8 cellular contexts compared by ENCODE assay signal in genomic region chr3:49703443-49703927, GRCh38. TPM values are rescaled to one million over a fixed set of nuclear protein-coding genes. Genes with fewer than 3 reads are reported as not detected.
DNase-seq lines count a peak whose midpoint lies in the region; ATAC-seq, FAIRE-seq and TF ChIP-seq lines count a peak whose summit lies in the region.

No MANE protein-coding gene starts in this region.

- H3K9me3 Mint-ChIP-seq in Caco-2 (ENCODE audit: unreplicated experiment), result no peaks in the 10 kb centered on the region
- H3K9me3 Mint-ChIP-seq in MCF 10A (ENCODE audit: unreplicated experiment), result no peaks in the 10 kb centered on the region

- BruUV-seq in Caco-2 (replicated peaks; lab: Mats Ljungman, UMichigan) (no TSS peak), MCF 10A (replicated peaks; lab: Mats Ljungman, UMichigan) (no TSS peak)

- dilution Hi-C loops in keratinocyte (cut with MboI; ENCODE audit: extremely low pct_ligation_motif_present, low sequenced_read_pairs), result no loop called here

- peak; percentile 71 to 87 for TF ChIP-seq CTCF in Caco-2 (IDR thresholded peaks at IDR 0.05; ENCODE audit: insufficient read depth in 1 of 2, low read depth in 1 of 2, low read length in 1 of 2, severe bottlenecking in 1 of 2, unreplicated experiment in 1 of 2)
- TF ChIP-seq CTCF in MCF 10A (IDR thresholded peaks at IDR 0.05; ENCODE audit: unreplicated experiment), result peak; percentile 90
- TF ChIP-seq CTCF in keratinocyte (optimal IDR thresholded peaks at IDR 0.05 in 1 of 3, IDR thresholded peaks at IDR 0.05 in 1 of 3, conservative IDR thresholded peaks at IDR 0.05 in 1 of 3; ENCODE audit: extremely low read depth in 1 of 3, insufficient read depth in 2 of 3, low read length in 3 of 3), result peak in 2 of 3 experiments; percentile 81 to 94

- H2AFZ ChIP-seq in keratinocyte (ENCODE audit: control insufficient read depth, low read length), result no peak overlapping the region

- H3K4me1 ChIP-seq in Caco-2 (no peaks in the 10 kb centered on the region), keratinocyte (ENCODE audit: control insufficient read depth, extremely low read depth, insufficient read depth, low read length) (peaks cover 4% of the 10 kb centered on the region)

- ATAC-seq in GM21526 (IDR thresholded peaks at IDR 0.05; ENCODE audit: low FRiP score, unreplicated experiment), result peak; percentile 52
- ATAC-seq in GM21423 (IDR thresholded peaks at IDR 0.05; ENCODE audit: unreplicated experiment), result no peak

- no peaks in the 10 kb centered on the region for H3K9me1 ChIP-seq in keratinocyte (ENCODE audit: control insufficient read depth, extremely low read depth, insufficient read depth, low read length)

- peaks cover 5% of the 10 kb centered on the region for H3K36me3 Mint-ChIP-seq in Caco-2 (ENCODE audit: insufficient read depth, unreplicated experiment)
- H3K36me3 Mint-ChIP-seq in MCF 10A (ENCODE audit: insufficient read depth, unreplicated experiment), result no peaks in the 10 kb centered on the region

- H3K4me2 ChIP-seq in keratinocyte (ENCODE audit: control insufficient read depth, extremely low read depth, insufficient read depth, low read depth, low read length), result no peak overlapping the region

- H3K9me3 ChIP-seq in Caco-2 (no peaks in the 10 kb centered on the region), keratinocyte (ENCODE audit: control insufficient read depth, low read depth, low read length) (no peaks in the 10 kb centered on the region)

- intact Hi-C loops in Caco-2 (cut with micrococcal nuclease; ENCODE audit: unreplicated experiment) (loop anchor here (1.0 to 5.0 kb wide), 2 partner anchors 136 to 204 kb away; no protein-coding TSS in a partner anchor), MCF 10A (cut with micrococcal nuclease) (loop anchor here (1.0 kb wide), 2 partner anchors 136 to 203 kb away; no protein-coding TSS in a partner anchor)

- CTCF ChIA-PET in Caco-2 (lab: Charles Lee) (interaction anchor here (0.6 to 1.1 kb wide), 3 partner anchors 9 to 164 kb away, joined by 3 to 4 read pairs (median 3); no protein-coding TSS in a partner anchor), MCF 10A (lab: Yijun Ruan, JAX) (interaction anchor here (0.6 to 1.1 kb wide), 6 partner anchors 8 to 203 kb away, joined by 3 to 5 read pairs (median 3); no protein-coding TSS in a partner anchor)

- H3K36me3 ChIP-seq in Caco-2 (ENCODE audit: control insufficient read depth, insufficient read depth, low read length) (no peaks in the 10 kb centered on the region; the same call in 1 of the 2 replicates), keratinocyte (ENCODE audit: control insufficient read depth in 2 of 2, extremely low read depth in 1 of 2, insufficient read depth in 2 of 2, low read length in 2 of 2) (peaks cover 29 to 35% of the 10 kb centered on the region in 2 experiments)

- no peaks in the 10 kb centered on the region for H4K20me1 ChIP-seq in keratinocyte (ENCODE audit: control insufficient read depth, extremely low read depth, insufficient read depth, low read length)

- H3K27me3 ChIP-seq in Caco-2 (replicated peaks; ENCODE audit: control insufficient read depth, insufficient read depth, low read length) (no peaks in the 10 kb centered on the region), keratinocyte (ENCODE audit: control insufficient read depth, extremely low read depth, insufficient read depth, low read length) (no peaks in the 10 kb centered on the region)

- no peak overlapping the region for H3K4me3 ChIP-seq in Caco-2 (ENCODE audit: low read depth, low read length)
- H3K4me3 ChIP-seq in keratinocyte (ENCODE audit: control insufficient read depth in 2 of 3, extremely low read depth in 1 of 3, insufficient read depth in 2 of 3, low read depth in 1 of 3, low read length in 3 of 3), result no peak overlapping the region

- H3K27ac Mint-ChIP-seq in Caco-2 (ENCODE audit: unreplicated experiment) (no peak overlapping the region), MCF 10A (ENCODE audit: low read depth, unreplicated experiment) (no peak overlapping the region)

- no peak overlapping the region for H3K27ac ChIP-seq in keratinocyte (ENCODE audit: control insufficient read depth, insufficient read depth, low read length)

- H3K79me2 ChIP-seq in keratinocyte (ENCODE audit: control insufficient read depth, insufficient read depth, low read length), result no peaks in the 10 kb centered on the region

- no peak overlapping the region for H3K4me3 Mint-ChIP-seq in Caco-2 (ENCODE audit: unreplicated experiment)
- no peak overlapping the region for H3K4me3 Mint-ChIP-seq in MCF 10A (ENCODE audit: unreplicated experiment)

- DNase-seq in Caco-2 (peak; percentile 67 to 72), NCI-H128 (lab: John Stamatoyannopoulos, UW; ENCODE audit: unreplicated experiment) (peak; percentile 30), UCSD-AML1 (lab: John Stamatoyannopoulos, UW; ENCODE audit: unreplicated experiment) (peak; percentile 59), MCF 10A (ENCODE audit: unreplicated experiment) (peak; percentile 79), keratinocyte (ENCODE audit: low read depth, low spot score) (no peak)
- peak; percentile 51 to 56 for DNase-seq in stimulated activated CD4-positive, alpha-beta T cell treated with anti-CD3 and anti-CD28 coated beads, Interleukin-2, amount 100 ng/mL, for 48 hours

- H3K4me1 Mint-ChIP-seq in Caco-2 (ENCODE audit: low read depth, unreplicated experiment), result no peaks in the 10 kb centered on the region
- H3K4me1 Mint-ChIP-seq in MCF 10A (ENCODE audit: insufficient read depth, unreplicated experiment), result peaks cover 14% of the 10 kb centered on the region

- peak; percentile 63 for FAIRE-seq in keratinocyte (lab: Jason Lieb, UNC)

- POLR2A ChIA-PET in Caco-2 (lab: Charles Lee), result no interaction called here
- POLR2A ChIA-PET in MCF 10A (lab: Yijun Ruan, JAX), result no interaction called here

- no peak overlapping the region for H3K9ac ChIP-seq in keratinocyte (ENCODE audit: control insufficient read depth, extremely low read depth, insufficient read depth, low read length)

- H3K27me3 Mint-ChIP-seq in Caco-2 (ENCODE audit: insufficient read depth, unreplicated experiment) (no peaks in the 10 kb centered on the region), MCF 10A (ENCODE audit: insufficient read depth, unreplicated experiment) (no peaks in the 10 kb centered on the region)

RNA-seq across cellular contexts. Expression of gene RNF123, which starts 14.1 kb away (rescaled TPM):
- total RNA-seq in Caco-2 (2022) (45.2 and 50.3 TPM in 2 replicates), MCF 10A (2022) (47.8 and 48.6 TPM in 2 replicates)
- polyA plus RNA-seq in keratinocyte, result 18.1 to 34.4 TPM (median 20.4 TPM) in 3 replicates
- polyA plus RNA-seq in keratinocyte (2011; ENCODE audit: low read depth), result 6.2 TPM
- 17.8 and 23.9 TPM in 2 replicates for polyA plus RNA-seq in keratinocyte (2011; cell fraction: cytosol; rRNA removed)
- polyA plus RNA-seq in keratinocyte (2011; cell fraction: nucleus; rRNA removed), result 54.9 and 70.7 TPM in 2 replicates
- 19.9 and 21.6 TPM in 2 replicates for polyA plus RNA-seq in keratinocyte (2012; ENCODE audit: low replicate concordance)
- polyA minus RNA-seq in keratinocyte, result 37.7 to 56.3 TPM (median 45.8 TPM) in 3 replicates
- 38.9 TPM for polyA minus RNA-seq in keratinocyte (2011; cell fraction: cytosol; rRNA and poly(A)+ RNA removed)
- 31.8 and 35.1 TPM in 2 replicates for polyA minus RNA-seq in keratinocyte (2011; cell fraction: nucleus; rRNA and poly(A)+ RNA removed)

RNA-seq across cellular contexts. Expression of gene MST1, which starts 14.2 kb away (rescaled TPM):
- total RNA-seq in Caco-2 (2022) (12.6 and 15.4 TPM in 2 replicates), MCF 10A (2022) (16.3 and 18.2 TPM in 2 replicates)
- polyA plus RNA-seq in keratinocyte, result 4.5 to 12.4 TPM (median 5.2 TPM) in 3 replicates
- 4.0 TPM for polyA plus RNA-seq in keratinocyte (2011; ENCODE audit: low read depth)
- 0.57 and 1.1 TPM in 2 replicates for polyA plus RNA-seq in keratinocyte (2011; cell fraction: cytosol; rRNA removed)
- 41.1 and 57.5 TPM in 2 replicates for polyA plus RNA-seq in keratinocyte (2011; cell fraction: nucleus; rRNA removed)
- 3.9 and 17.5 TPM in 2 replicates for polyA plus RNA-seq in keratinocyte (2012; ENCODE audit: low replicate concordance)
- 2.4 to 3.6 TPM (median 3.5 TPM) in 3 replicates for polyA minus RNA-seq in keratinocyte
- polyA minus RNA-seq in keratinocyte (2011; cell fraction: cytosol; rRNA and poly(A)+ RNA removed), result 4.4 TPM
- 2.3 and 5.2 TPM in 2 replicates for polyA minus RNA-seq in keratinocyte (2011; cell fraction: nucleus; rRNA and poly(A)+ RNA removed)

RNA-seq across cellular contexts. Expression of gene AMIGO3, which starts 16.0 kb away (rescaled TPM):
- total RNA-seq in Caco-2 (2022), result not detected in 2 replicates
- total RNA-seq in MCF 10A (2022), result 0.79 TPM in 1 of 2 replicates, not detected in the other
- 0.02 to 0.03 TPM in 2 of 3 replicates, not detected in the other for polyA plus RNA-seq in keratinocyte
- polyA plus RNA-seq in keratinocyte (2011; ENCODE audit: low read depth), result not detected
- polyA plus RNA-seq in keratinocyte (2011; cell fraction: cytosol; rRNA removed), result not detected in 2 replicates
- 0.17 TPM in 1 of 2 replicates, not detected in the other for polyA plus RNA-seq in keratinocyte (2011; cell fraction: nucleus; rRNA removed)
- 0.07 and 0.18 TPM in 2 replicates for polyA plus RNA-seq in keratinocyte (2012; ENCODE audit: low replicate concordance)
- not detected in 3 replicates for polyA minus RNA-seq in keratinocyte
- not detected for polyA minus RNA-seq in keratinocyte (2011; cell fraction: cytosol; rRNA and poly(A)+ RNA removed)
- 0.31 TPM in 1 of 2 replicates, not detected in the other for polyA minus RNA-seq in keratinocyte (2011; cell fraction: nucleus; rRNA and poly(A)+ RNA removed)

RNA-seq across cellular contexts. Expression of gene GMPPB, which starts 20.3 kb away (rescaled TPM):
- 26.2 and 26.5 TPM in 2 replicates for total RNA-seq in Caco-2 (2022)
- total RNA-seq in MCF 10A (2022), result 84.3 and 88.1 TPM in 2 replicates
- 17.1 to 22.2 TPM (median 17.4 TPM) in 3 replicates for polyA plus RNA-seq in keratinocyte
- polyA plus RNA-seq in keratinocyte (2011; ENCODE audit: low read depth), result 4.7 TPM
- 7.7 and 11.9 TPM in 2 replicates for polyA plus RNA-seq in keratinocyte (2011; cell fraction: cytosol; rRNA removed)
- polyA plus RNA-seq in keratinocyte (2011; cell fraction: nucleus; rRNA removed), result 16.7 and 20.8 TPM in 2 replicates
- 9.0 and 30.1 TPM in 2 replicates for polyA plus RNA-seq in keratinocyte (2012; ENCODE audit: low replicate concordance)
- 19.8 to 37.5 TPM (median 21.4 TPM) in 3 replicates for polyA minus RNA-seq in keratinocyte
- polyA minus RNA-seq in keratinocyte (2011; cell fraction: cytosol; rRNA and poly(A)+ RNA removed), result 15.0 TPM
- 8.2 and 8.4 TPM in 2 replicates for polyA minus RNA-seq in keratinocyte (2011; cell fraction: nucleus; rRNA and poly(A)+ RNA removed)

RNA-seq across cellular contexts. Expression of gene APEH, which starts 29.3 kb away (rescaled TPM):
- total RNA-seq in Caco-2 (2022) (236 and 279 TPM in 2 replicates), MCF 10A (2022) (95.8 and 127 TPM in 2 replicates)
- 106 to 161 TPM (median 160 TPM) in 3 replicates for polyA plus RNA-seq in keratinocyte
- polyA plus RNA-seq in keratinocyte (2011; ENCODE audit: low read depth), result 49.4 TPM
- polyA plus RNA-seq in keratinocyte (2011; cell fraction: cytosol; rRNA removed), result 123 and 150 TPM in 2 replicates
- polyA plus RNA-seq in keratinocyte (2011; cell fraction: nucleus; rRNA removed), result 169 and 199 TPM in 2 replicates
- polyA plus RNA-seq in keratinocyte (2012; ENCODE audit: low replicate concordance), result 80.1 and 199 TPM in 2 replicates
- polyA minus RNA-seq in keratinocyte, result 227 to 334 TPM (median 296 TPM) in 3 replicates
- polyA minus RNA-seq in keratinocyte (2011; cell fraction: cytosol; rRNA and poly(A)+ RNA removed), result 229 TPM
- 131 and 135 TPM in 2 replicates for polyA minus RNA-seq in keratinocyte (2011; cell fraction: nucleus; rRNA and poly(A)+ RNA removed)
